In the genomic region with DNA sequence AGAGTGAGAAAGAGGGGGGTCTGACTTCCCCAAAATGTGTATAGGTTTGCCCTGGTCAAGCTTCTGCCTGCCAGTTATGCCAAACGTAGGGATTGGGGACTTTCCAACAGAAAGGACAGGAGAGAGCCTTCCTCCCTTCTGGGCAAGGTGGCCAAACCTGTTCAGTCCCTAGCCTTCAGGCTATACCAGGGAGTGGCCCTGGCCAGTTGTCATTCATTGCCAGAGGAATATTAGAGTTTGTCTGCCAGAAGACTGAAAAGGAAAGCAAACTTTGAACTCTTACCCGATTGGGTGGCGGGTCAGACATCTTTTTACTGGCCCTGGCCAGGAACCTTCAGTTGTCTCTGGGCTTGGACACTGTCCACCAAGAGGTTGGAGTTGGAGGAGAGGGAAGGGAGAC, we compare ENCODE assay signal across 1 cellular context.
TF ChIP-seq lines count a peak whose summit lies in the region.

No MANE protein-coding gene starts in this region.

TF ChIP-seq in HepG2, 621 proteins besides CTCF, POLR2A, EP300 and RAD21:
- TF ChIP-seq, protein P1, sequence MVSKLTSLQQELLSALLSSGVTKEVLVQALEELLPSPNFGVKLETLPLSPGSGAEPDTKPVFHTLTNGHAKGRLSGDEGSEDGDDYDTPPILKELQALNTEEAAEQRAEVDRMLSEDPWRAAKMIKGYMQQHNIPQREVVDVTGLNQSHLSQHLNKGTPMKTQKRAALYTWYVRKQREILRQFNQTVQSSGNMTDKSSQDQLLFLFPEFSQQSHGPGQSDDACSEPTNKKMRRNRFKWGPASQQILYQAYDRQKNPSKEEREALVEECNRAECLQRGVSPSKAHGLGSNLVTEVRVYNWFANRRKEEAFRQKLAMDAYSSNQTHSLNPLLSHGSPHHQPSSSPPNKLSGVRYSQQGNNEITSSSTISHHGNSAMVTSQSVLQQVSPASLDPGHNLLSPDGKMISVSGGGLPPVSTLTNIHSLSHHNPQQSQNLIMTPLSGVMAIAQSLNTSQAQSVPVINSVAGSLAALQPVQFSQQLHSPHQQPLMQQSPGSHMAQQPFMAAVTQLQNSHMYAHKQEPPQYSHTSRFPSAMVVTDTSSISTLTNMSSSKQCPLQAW (CRISPR knock-in tag; IDR thresholded peaks at IDR 0.05): no peak
- TF ChIP-seq, protein P2, sequence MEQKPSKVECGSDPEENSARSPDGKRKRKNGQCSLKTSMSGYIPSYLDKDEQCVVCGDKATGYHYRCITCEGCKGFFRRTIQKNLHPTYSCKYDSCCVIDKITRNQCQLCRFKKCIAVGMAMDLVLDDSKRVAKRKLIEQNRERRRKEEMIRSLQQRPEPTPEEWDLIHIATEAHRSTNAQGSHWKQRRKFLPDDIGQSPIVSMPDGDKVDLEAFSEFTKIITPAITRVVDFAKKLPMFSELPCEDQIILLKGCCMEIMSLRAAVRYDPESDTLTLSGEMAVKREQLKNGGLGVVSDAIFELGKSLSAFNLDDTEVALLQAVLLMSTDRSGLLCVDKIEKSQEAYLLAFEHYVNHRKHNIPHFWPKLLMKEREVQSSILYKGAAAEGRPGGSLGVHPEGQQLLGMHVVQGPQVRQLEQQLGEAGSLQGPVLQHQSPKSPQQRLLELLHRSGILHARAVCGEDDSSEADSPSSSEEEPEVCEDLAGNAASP (CRISPR knock-in tag; IDR thresholded peaks at IDR 0.05; ENCODE audit: borderline replicate concordance): no peak
- TF ChIP-seq ZBTB7A (CRISPR knock-in tag; IDR thresholded peaks at IDR 0.05) (no peak), ZNF891 (CRISPR knock-in tag; IDR thresholded peaks at IDR 0.05) (no peak), ERF (CRISPR knock-in tag; IDR thresholded peaks at IDR 0.05) (no peak), XBP1 (CRISPR knock-in tag; IDR thresholded peaks at IDR 0.05) (no peak), MED1 (CRISPR knock-in tag; IDR thresholded peaks at IDR 0.05) (no peak), ZNF816 (CRISPR knock-in tag; IDR thresholded peaks at IDR 0.05; ENCODE audit: borderline replicate concordance) (no peak)
- TF ChIP-seq, protein P3, sequence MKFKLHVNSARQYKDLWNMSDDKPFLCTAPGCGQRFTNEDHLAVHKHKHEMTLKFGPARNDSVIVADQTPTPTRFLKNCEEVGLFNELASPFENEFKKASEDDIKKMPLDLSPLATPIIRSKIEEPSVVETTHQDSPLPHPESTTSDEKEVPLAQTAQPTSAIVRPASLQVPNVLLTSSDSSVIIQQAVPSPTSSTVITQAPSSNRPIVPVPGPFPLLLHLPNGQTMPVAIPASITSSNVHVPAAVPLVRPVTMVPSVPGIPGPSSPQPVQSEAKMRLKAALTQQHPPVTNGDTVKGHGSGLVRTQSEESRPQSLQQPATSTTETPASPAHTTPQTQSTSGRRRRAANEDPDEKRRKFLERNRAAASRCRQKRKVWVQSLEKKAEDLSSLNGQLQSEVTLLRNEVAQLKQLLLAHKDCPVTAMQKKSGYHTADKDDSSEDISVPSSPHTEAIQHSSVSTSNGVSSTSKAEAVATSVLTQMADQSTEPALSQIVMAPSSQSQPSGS (CRISPR knock-in tag; IDR thresholded peaks at IDR 0.05): no peak
- TF ChIP-seq, protein P4, sequence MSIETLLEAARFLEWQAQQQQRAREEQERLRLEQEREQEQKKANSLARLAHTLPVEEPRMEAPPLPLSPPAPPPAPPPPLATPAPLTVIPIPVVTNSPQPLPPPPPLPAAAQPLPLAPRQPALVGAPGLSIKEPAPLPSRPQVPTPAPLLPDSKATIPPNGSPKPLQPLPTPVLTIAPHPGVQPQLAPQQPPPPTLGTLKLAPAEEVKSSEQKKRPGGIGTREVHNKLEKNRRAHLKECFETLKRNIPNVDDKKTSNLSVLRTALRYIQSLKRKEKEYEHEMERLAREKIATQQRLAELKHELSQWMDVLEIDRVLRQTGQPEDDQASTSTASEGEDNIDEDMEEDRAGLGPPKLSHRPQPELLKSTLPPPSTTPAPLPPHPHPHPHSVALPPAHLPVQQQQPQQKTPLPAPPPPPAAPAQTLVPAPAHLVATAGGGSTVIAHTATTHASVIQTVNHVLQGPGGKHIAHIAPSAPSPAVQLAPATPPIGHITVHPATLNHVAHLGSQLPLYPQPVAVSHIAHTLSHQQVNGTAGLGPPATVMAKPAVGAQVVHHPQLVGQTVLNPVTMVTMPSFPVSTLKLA (IDR thresholded peaks at IDR 0.05): no peak
- TF ChIP-seq, protein P5, sequence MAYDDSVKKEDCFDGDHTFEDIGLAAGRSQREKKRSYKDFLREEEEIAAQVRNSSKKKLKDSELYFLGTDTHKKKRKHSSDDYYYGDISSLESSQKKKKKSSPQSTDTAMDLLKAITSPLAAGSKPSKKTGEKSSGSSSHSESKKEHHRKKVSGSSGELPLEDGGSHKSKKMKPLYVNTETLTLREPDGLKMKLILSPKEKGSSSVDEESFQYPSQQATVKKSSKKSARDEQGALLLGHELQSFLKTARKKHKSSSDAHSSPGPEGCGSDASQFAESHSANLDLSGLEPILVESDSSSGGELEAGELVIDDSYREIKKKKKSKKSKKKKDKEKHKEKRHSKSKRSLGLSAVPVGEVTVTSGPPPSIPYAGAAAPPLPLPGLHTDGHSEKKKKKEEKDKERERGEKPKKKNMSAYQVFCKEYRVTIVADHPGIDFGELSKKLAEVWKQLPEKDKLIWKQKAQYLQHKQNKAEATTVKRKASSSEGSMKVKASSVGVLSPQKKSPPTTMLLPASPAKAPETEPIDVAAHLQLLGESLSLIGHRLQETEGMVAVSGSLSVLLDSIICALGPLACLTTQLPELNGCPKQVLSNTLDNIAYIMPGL (CRISPR knock-in tag; IDR thresholded peaks at IDR 0.05; ENCODE audit: borderline replicate concordance in 1 of 2, low read depth in 1 of 2): no peak
- TF ChIP-seq, protein P6, sequence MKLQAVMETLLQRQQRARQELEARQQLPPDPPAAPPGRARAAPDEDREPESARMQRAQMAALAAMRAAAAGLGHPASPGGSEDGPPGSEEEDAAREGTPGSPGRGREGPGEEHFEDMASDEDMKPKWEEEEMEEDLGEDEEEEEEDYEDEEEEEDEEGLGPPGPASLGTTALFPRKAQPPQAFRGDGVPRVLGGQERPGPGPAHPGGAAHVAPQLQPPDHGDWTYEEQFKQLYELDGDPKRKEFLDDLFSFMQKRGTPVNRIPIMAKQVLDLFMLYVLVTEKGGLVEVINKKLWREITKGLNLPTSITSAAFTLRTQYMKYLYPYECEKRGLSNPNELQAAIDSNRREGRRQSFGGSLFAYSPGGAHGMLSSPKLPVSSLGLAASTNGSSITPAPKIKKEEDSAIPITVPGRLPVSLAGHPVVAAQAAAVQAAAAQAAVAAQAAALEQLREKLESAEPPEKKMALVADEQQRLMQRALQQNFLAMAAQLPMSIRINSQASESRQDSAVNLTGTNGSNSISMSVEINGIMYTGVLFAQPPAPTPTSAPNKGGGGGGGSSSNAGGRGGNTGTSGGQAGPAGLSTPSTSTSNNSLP (IDR thresholded peaks at IDR 0.05; ENCODE audit: low read depth, low read length): no peak
TF ChIP-seq in HepG2: peak in this region for 0.
